15 cellular contexts compared by ENCODE assay signal in the genomic region with DNA sequence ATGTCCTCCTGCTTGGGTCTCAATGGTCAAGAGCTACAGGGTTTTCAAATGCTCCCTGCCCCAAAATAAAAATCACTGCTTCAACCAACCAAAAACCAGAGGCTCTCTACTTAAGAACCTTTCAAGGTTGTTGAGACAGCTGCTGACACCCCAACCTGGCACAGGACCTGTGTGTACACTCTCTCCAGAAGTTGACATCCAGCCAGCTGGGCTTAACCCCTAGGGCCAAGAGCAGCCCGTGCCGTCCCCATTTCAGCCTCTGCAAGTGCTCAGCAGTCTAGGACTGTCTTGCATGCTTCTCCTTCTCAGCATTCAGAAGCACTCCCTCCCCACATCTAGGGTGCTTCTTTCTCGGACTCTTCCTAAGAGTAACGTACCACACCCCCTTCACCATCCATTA. TPM values are rescaled to one million over a fixed set of nuclear protein-coding genes. Genes with fewer than 3 reads are reported as not detected.
DNase-seq lines count a peak whose midpoint lies in the region; ATAC-seq, FAIRE-seq and TF ChIP-seq lines count a peak whose summit lies in the region.
"Had no signal": no experiment of that assay in that cellular context is flagged by ENCODE, and none has a peak within 500 bp of the region (broad histone marks: within the 10 kb centered on the region; RNA-seq: fewer than 3 reads in every experiment).

No MANE protein-coding gene starts in this region.

- H3K27ac ChIP-seq in body of pancreas (no peak overlapping the region), psoas muscle (no peak overlapping the region)
- H3K27ac ChIP-seq: SJSA1 had no signal

- DNase-seq in DMS79 (lab: John Stamatoyannopoulos, UW) (peak; percentile 33), NCI-H1092 treated with DMSO at 0.1 percent for 48 hours (lab: John Stamatoyannopoulos, UW) (peak; percentile 68), body of pancreas (peak; percentile 48 to 83 (median 78)), psoas muscle (peak in 1 of 2 donors; percentile 77), GM12892 (ENCODE audit: insufficient read length) (no peak), NOMO-1 treated with dmso at 0.1 percent for 144 hours (lab: John Stamatoyannopoulos, UW; ENCODE audit: unreplicated experiment) (no peak)
- DNase-seq: Calu3; CD4-positive, alpha-beta T cell; GDM1; NCI-H1436; NCI-H345; RPMI8226 had no signal

- H3K36me3 ChIP-seq in body of pancreas (replicated peaks in 1 of 2; ENCODE audit: insufficient read depth in 1 of 2, low read depth in 2 of 2): peaks cover 18 to 20% of the 10 kb centered on the region in 2 donors
- peaks cover 5 to 93% of the 10 kb centered on the region in 2 donors for H3K36me3 ChIP-seq in psoas muscle (ENCODE audit: insufficient read depth in 1 of 2, low read depth in 1 of 2)

- H3K4me1 ChIP-seq in body of pancreas (peaks cover 11% of the 10 kb centered on the region), psoas muscle (peaks cover 25% of the 10 kb centered on the region)

- H3K4me3 ChIP-seq in body of pancreas (no peak overlapping the region), psoas muscle (no peak overlapping the region)
- H3K4me3 ChIP-seq: SJSA1 had no signal

- intact Hi-C loops in body of pancreas (cut with DNase I) (no loop called here), psoas muscle (cut with DNase I) (no loop called here)

- no peak for TF ChIP-seq POLR2A in body of pancreas (IDR thresholded peaks at IDR 0.05)
- no peak for TF ChIP-seq POLR2A in GM12892 (IDR thresholded peaks at IDR 0.05; ENCODE audit: low read depth, low read length)

- TF ChIP-seq CTCF in body of pancreas (IDR thresholded peaks at IDR 0.05) (no peak), psoas muscle (IDR thresholded peaks at IDR 0.05) (no peak)

- no peak for ATAC-seq in body of pancreas
- peak in 3 of 4 donors; percentile 59 to 78 (median 72) for ATAC-seq in psoas muscle
- no peak for ATAC-seq in GM18517 (IDR thresholded peaks at IDR 0.05; ENCODE audit: unreplicated experiment)
- ATAC-seq: HCT116 had no signal

- 39 to 66% methylated on average over 4 of the region's 4 CpGs for WGBS in body of pancreas, 2 donors
- 29 to 46% (median 34%) methylated on average over 4 of the region's 4 CpGs for WGBS in psoas muscle, 3 donors

- no peaks in the 10 kb centered on the region for H3K27me3 ChIP-seq in body of pancreas
- no peaks in the 10 kb centered on the region for H3K27me3 ChIP-seq in psoas muscle (ENCODE audit: insufficient read depth in 3 of 3, low read length in 2 of 3)
- H3K27me3 ChIP-seq: SJSA1 had no signal

- H3K9me3 ChIP-seq in body of pancreas: no peaks in the 10 kb centered on the region
- no peaks in the 10 kb centered on the region for H3K9me3 ChIP-seq in psoas muscle
- H3K9me3 ChIP-seq: SJSA1 had no signal

- FAIRE-seq in GM12892 (lab: Jason Lieb, UNC): no peak

RNA-seq across cellular contexts. Expression of a gene that starts 59.0 kb away (rescaled TPM):
- total RNA-seq in body of pancreas (10 to 100 TPM; 78.1 to 92.9 TPM), psoas muscle (100 to 1,000 TPM; 112 to 162 (median 142) TPM)
- 100 to 1,000 TPM in 2 of 3 donors, 10 to 100 TPM in 1; 98.1 to 122 (median 112) TPM for polyA plus RNA-seq in psoas muscle
- 173 TPM for polyA plus RNA-seq in GM12892 (2012; ENCODE audit: missing spikeins)

Comparison
In these comparisons a context has a peak if more than half of its experiments do, and no peak if none do; other contexts are left out.
1. DNase-seq: peak in DMS79 (single experiment), NCI-H1092 treated with DMSO at 0.1 percent for 48 hours (single experiment) and body of pancreas (4 of 4); none in GM12892 (single experiment) and NOMO-1 treated with dmso at 0.1 percent for 144 hours (single experiment).
2. ATAC-seq: peak in psoas muscle (3 of 4); none in body of pancreas (single experiment) and GM18517 (single experiment).